Comparison of ENCODE assay signal across 13 cellular contexts in the genomic region with DNA sequence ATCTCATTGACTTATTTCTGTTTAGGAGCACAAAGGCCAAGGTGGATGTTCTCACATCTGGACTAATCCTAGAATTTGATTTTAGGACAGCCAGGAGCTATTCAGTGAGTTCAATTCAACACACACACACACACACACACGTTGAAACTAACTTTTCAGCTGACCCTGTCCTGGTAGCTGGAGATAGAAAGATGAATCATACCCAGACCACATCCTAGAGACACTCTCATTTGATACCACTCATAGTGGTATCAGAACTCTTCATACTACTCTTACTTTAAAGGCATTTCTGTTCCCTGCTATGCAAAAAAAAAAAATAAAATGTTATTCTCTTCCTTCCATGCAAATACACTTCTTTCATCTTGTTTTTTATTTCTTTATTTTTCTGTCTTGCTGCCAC. TPM values are rescaled to one million over a fixed set of nuclear protein-coding genes. Genes with fewer than 3 reads are reported as not detected.
A peak's percentile ranks its signal among the peaks of the same experiment; 100 is the strongest.
DNase-seq lines count a peak whose midpoint lies in the region; ATAC-seq and TF ChIP-seq lines count a peak whose summit lies in the region.
"Had no signal": no experiment of that assay in that cellular context is flagged by ENCODE, and none has a peak within 500 bp of the region (broad histone marks: within the 10 kb centered on the region; RNA-seq: fewer than 3 reads in every experiment).

No MANE protein-coding gene starts in this region.

- H3K9me3 Mint-ChIP-seq in activated CD4-positive, alpha-beta T cell treated with anti-CD3 and anti-CD28 coated beads for 36 hours (ENCODE audit: low read depth) = no peaks in the 10 kb centered on the region
- H3K9me3 Mint-ChIP-seq in WTC11 = no peaks in the 10 kb centered on the region

- ATAC-seq in activated CD4-positive, alpha-beta T cell treated with anti-CD3 and anti-CD28 coated beads for 36 hours = peak; percentile 85
- ATAC-seq in HG02571 (IDR thresholded peaks at IDR 0.05; ENCODE audit: unreplicated experiment) = peak; percentile 70
- peak; percentile 92 for ATAC-seq in HG03354 (IDR thresholded peaks at IDR 0.05; ENCODE audit: poor library complexity, severe bottlenecking, unreplicated experiment)
- ATAC-seq in left ventricle myocardium superior = no peak
- no peak for ATAC-seq in WTC11
- ATAC-seq: right cardiac atrium, T-helper 17 cell, upper lobe of right lung had no signal

- no peaks in the 10 kb centered on the region for H3K36me3 Mint-ChIP-seq in activated CD4-positive, alpha-beta T cell treated with anti-CD3 and anti-CD28 coated beads for 36 hours (ENCODE audit: low read depth)
- peaks cover 3% of the 10 kb centered on the region; the same call in 1 of the 2 replicates for H3K36me3 Mint-ChIP-seq in WTC11

- no peak overlapping the region for H3K27ac Mint-ChIP-seq in activated CD4-positive, alpha-beta T cell treated with anti-CD3 and anti-CD28 coated beads for 36 hours
- no peak overlapping the region for H3K27ac Mint-ChIP-seq in WTC11
- H3K27ac Mint-ChIP-seq: mesothelial cell of epicardium, T-helper 17 cell had no signal

- intact Hi-C loops in activated CD4-positive, alpha-beta T cell treated with anti-CD3 and anti-CD28 coated beads for 36 hours (cut with DNase I, micrococcal nuclease) = no loop called here
- intact Hi-C loops in left ventricle myocardium superior (cut with micrococcal nuclease) = no loop called here

- H3K4me3 Mint-ChIP-seq in activated CD4-positive, alpha-beta T cell treated with anti-CD3 and anti-CD28 coated beads for 36 hours = no peak overlapping the region
- no peak overlapping the region for H3K4me3 Mint-ChIP-seq in WTC11
- H3K4me3 Mint-ChIP-seq: mesothelial cell of epicardium, T-helper 17 cell had no signal

- H3K4me1 Mint-ChIP-seq in activated CD4-positive, alpha-beta T cell treated with anti-CD3 and anti-CD28 coated beads for 36 hours = peaks cover 8% of the 10 kb centered on the region
- H3K4me1 Mint-ChIP-seq in WTC11 = no peaks in the 10 kb centered on the region
- H3K4me1 Mint-ChIP-seq: mesothelial cell of epicardium, T-helper 17 cell had no signal

- DNase-seq in activated CD4-positive, alpha-beta T cell treated with anti-CD3 and anti-CD28 coated beads for 36 hours = no peak
- DNase-seq in activated CD4-positive, alpha-beta T cell treated with anti-CD3 and anti-CD28 coated beads for 1 hour = no peak
- peak; percentile 49 for DNase-seq in myocyte (ENCODE audit: low read depth)
- DNase-seq in left ventricle myocardium superior = no peak
- DNase-seq in WTC11 (ENCODE audit: low spot score) = no peak
- DNase-seq in stimulated activated CD4-positive, alpha-beta T cell treated with anti-CD3 and anti-CD28 coated beads, Interleukin-2, amount 100 ng/mL, for 24 hours = no peak
- DNase-seq: NCI-H1092, right cardiac atrium, T-helper 17 cell, upper lobe of right lung had no signal

- CTCF ChIA-PET in activated CD4-positive, alpha-beta T cell treated with anti-CD3 and anti-CD28 coated beads for 36 hours (lab: Charles Lee) = no interaction called here
- CTCF ChIA-PET in WTC11 (lab: Charles Lee) = no interaction called here

- POLR2A ChIA-PET in activated CD4-positive, alpha-beta T cell treated with anti-CD3 and anti-CD28 coated beads for 36 hours (lab: Charles Lee) = no interaction called here
- POLR2A ChIA-PET in WTC11 (lab: Charles Lee) = no interaction called here

- H3K27me3 Mint-ChIP-seq in activated CD4-positive, alpha-beta T cell treated with anti-CD3 and anti-CD28 coated beads for 36 hours = no peaks in the 10 kb centered on the region
- H3K27me3 Mint-ChIP-seq in WTC11 (ENCODE audit: low read depth) = no peaks in the 10 kb centered on the region
- H3K27me3 Mint-ChIP-seq: T-helper 17 cell had no signal

- no peak for TF ChIP-seq CTCF in WTC11 (IDR thresholded peaks at IDR 0.05)

TF ChIP-seq in WTC11, 78 proteins besides CTCF, POLR2A, EP300 and RAD21:
- TF ChIP-seq CREM (CRISPR knock-in tag; IDR thresholded peaks at IDR 0.05) = no peak
- TF ChIP-seq OVOL2 (CRISPR knock-in tag; IDR thresholded peaks at IDR 0.05; ENCODE audit: borderline replicate concordance) = no peak
- TF ChIP-seq, protein P1, sequence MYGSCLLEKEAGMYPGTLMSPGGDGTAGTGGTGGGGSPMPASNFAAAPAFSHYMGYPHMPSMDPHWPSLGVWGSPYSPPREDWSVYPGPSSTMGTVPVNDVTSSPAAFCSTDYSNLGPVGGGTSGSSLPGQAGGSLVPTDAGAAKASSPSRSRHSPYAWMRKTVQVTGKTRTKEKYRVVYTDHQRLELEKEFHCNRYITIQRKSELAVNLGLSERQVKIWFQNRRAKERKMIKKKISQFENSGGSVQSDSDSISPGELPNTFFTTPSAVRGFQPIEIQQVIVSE (CRISPR knock-in tag; IDR thresholded peaks at IDR 0.05; ENCODE audit: borderline replicate concordance) = no peak
- no peak for TF ChIP-seq ZNF317 (CRISPR knock-in tag; IDR thresholded peaks at IDR 0.05; ENCODE audit: borderline replicate concordance, low read depth)
- TF ChIP-seq TCF7 (CRISPR knock-in tag; IDR thresholded peaks at IDR 0.05; ENCODE audit: low read depth) = no peak
- no peak for TF ChIP-seq NR2C2 (CRISPR knock-in tag; IDR thresholded peaks at IDR 0.05)
- no peak for TF ChIP-seq ZBTB21 (CRISPR knock-in tag; IDR thresholded peaks at IDR 0.05; ENCODE audit: borderline replicate concordance)
- no peak for TF ChIP-seq GRHL2 (CRISPR knock-in tag; IDR thresholded peaks at IDR 0.05; ENCODE audit: insufficient replicate concordance, severe bottlenecking)
- no peak for TF ChIP-seq NFE2L1 (CRISPR knock-in tag; IDR thresholded peaks at IDR 0.05)
- TF ChIP-seq, protein P2, sequence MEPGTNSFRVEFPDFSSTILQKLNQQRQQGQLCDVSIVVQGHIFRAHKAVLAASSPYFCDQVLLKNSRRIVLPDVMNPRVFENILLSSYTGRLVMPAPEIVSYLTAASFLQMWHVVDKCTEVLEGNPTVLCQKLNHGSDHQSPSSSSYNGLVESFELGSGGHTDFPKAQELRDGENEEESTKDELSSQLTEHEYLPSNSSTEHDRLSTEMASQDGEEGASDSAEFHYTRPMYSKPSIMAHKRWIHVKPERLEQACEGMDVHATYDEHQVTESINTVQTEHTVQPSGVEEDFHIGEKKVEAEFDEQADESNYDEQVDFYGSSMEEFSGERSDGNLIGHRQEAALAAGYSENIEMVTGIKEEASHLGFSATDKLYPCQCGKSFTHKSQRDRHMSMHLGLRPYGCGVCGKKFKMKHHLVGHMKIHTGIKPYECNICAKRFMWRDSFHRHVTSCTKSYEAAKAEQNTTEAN (CRISPR knock-in tag; IDR thresholded peaks at IDR 0.05) = no peak
- no peak for TF ChIP-seq ELF4 (CRISPR knock-in tag; IDR thresholded peaks at IDR 0.05; ENCODE audit: low read depth)
- no peak for TF ChIP-seq ETV6 (CRISPR knock-in tag; IDR thresholded peaks at IDR 0.05)

RNA-seq across cellular contexts. Expression of gene KLF8, which starts 36.7 kb away (rescaled TPM):
- total RNA-seq in activated CD4-positive, alpha-beta T cell treated with anti-CD3 and anti-CD28 coated beads for 36 hours = 1 to 10 TPM; 4.9 to 5.4 TPM
- 1.9 and 2.0 TPM in 2 replicates for total RNA-seq in myocyte
- 1.2 TPM for polyA plus RNA-seq in myocyte (2012)
- total RNA-seq in left ventricle myocardium superior = 3.4 TPM
- 10.2 to 11.4 TPM (median 11.1 TPM) in 3 replicates for total RNA-seq in WTC11 (2021)

Comparison
In these comparisons a context has a peak if more than half of its experiments do, and no peak if none do; other contexts are left out.
1. ATAC-seq: peak in activated CD4-positive, alpha-beta T cell treated with anti-CD3 and anti-CD28 coated beads for 36 hours (single experiment), HG02571 (single experiment) and HG03354 (single experiment); none in left ventricle myocardium superior (single experiment) and WTC11 (single experiment).